21 cellular contexts compared by ENCODE assay signal in the genomic region with DNA sequence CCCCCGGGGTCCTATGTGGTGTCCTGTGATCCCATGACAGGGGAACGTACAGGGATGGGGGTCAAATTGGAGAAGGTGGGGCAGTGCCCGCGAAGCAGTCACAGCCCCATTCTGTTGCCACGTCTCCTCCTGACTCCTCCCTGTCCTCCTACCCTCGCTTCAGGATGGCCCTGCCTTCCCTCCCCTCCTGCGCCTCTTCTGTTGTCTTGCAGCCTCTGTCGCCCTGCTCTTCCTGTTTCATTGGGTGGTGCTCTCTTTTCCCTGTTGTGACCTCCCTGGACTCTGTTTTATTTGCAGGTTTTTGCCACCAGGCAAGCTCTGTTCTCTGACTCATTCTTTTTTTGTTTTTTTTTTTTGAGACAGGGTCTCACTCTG. TPM values are rescaled to one million over a fixed set of nuclear protein-coding genes. Genes with fewer than 3 reads are reported as not detected.
DNase-seq lines count a peak whose midpoint lies in the region; ATAC-seq and TF ChIP-seq lines count a peak whose summit lies in the region.
"Had no signal": no experiment of that assay in that cellular context is flagged by ENCODE, and none has a peak within 500 bp of the region (broad histone marks: within the 10 kb centered on the region; RNA-seq: fewer than 3 reads in every experiment).

No MANE protein-coding gene starts in this region.

- DNase-seq in T-helper 2 cell treated with Interferon-gamma antibody and Interleukin-4, amounts not matched to agents 5 μg/mL and 100 μg/mL, for 36 hours (ENCODE audit: low spot score), result no peak
- DNase-seq in T-helper 2 cell (no peak), WTC11 (ENCODE audit: low spot score) (no peak), left lobe of liver (ENCODE audit: low spot score) (no peak), globus pallidus (ENCODE audit: low spot score) (no peak), OCI-LY7 (ENCODE audit: low spot score) (no peak)
- no peak for DNase-seq in stimulated activated naive B cell treated with anti-CD40 and anti-IgM and Interleukin-4, amounts not matched to agents 10 μg/mL and 1 μg/mL and 100 μg/mL, for 72 hours
- no peak for DNase-seq in CD8-positive, alpha-beta memory T cell
- DNase-seq: AML-193, HCEC 1CT, Karpas-422, NCI-H1694, NCI-H2081, NCI-H2171, NCI-H345, NCI-H524, NCI-H82 had no signal

- ATAC-seq in WTC11 (no peak), left lobe of liver (peak; percentile 39)
- ATAC-seq in stimulated activated naive B cell treated with anti-CD40 and anti-IgM and Interleukin-4, amounts not matched to agents 10 μg/mL and 1 μg/mL and 100 μg/mL, for 72 hours (replicated peaks), result no peak
- ATAC-seq: Right ventricle myocardium inferior had no signal

- no peak overlapping the region for H3K4me3 ChIP-seq in OCI-LY7 (ENCODE audit: low read depth, low read length, poor library complexity, severe bottlenecking)
- H3K4me3 ChIP-seq in CD8-positive, alpha-beta memory T cell (ENCODE audit: low read length), result no peak overlapping the region
- H3K4me3 ChIP-seq: SJSA1 had no signal

- no TSS peak for BruUV-seq in OCI-LY7 (replicated peaks; lab: Mats Ljungman, UMichigan)

- H3K4me1 ChIP-seq in OCI-LY7 (ENCODE audit: insufficient read depth, low read length, poor library complexity, severe bottlenecking), result peaks cover 24% of the 10 kb centered on the region
- no peaks in the 10 kb centered on the region for H3K4me1 ChIP-seq in CD8-positive, alpha-beta memory T cell (ENCODE audit: insufficient read depth, low read length)
- H3K4me1 ChIP-seq: SJSA1 had no signal

- H3K27ac Mint-ChIP-seq in T-helper 2 cell treated with Interferon-gamma antibody and Interleukin-4, amounts not matched to agents 5 μg/mL and 100 μg/mL, for 36 hours, result peak overlapping the region; percentile 20
- peak overlapping the region; percentile 13; the same call in 1 of the 2 replicates for H3K27ac Mint-ChIP-seq in WTC11
- H3K27ac Mint-ChIP-seq in stimulated activated naive B cell treated with anti-CD40 and anti-IgM and Interleukin-4, amounts not matched to agents 10 μg/mL and 1 μg/mL and 100 μg/mL, for 72 hours, result peak overlapping the region; percentile 91
- H3K27ac Mint-ChIP-seq in CD8-positive, alpha-beta memory T cell, result peak overlapping the region in 1 of 8 donors; percentile 7

- no peaks in the 10 kb centered on the region for H3K36me3 Mint-ChIP-seq in T-helper 2 cell treated with Interferon-gamma antibody and Interleukin-4, amounts not matched to agents 5 μg/mL and 100 μg/mL, for 36 hours (ENCODE audit: low read depth)
- no peaks in the 10 kb centered on the region for H3K36me3 Mint-ChIP-seq in WTC11
- H3K36me3 Mint-ChIP-seq in stimulated activated naive B cell treated with anti-CD40 and anti-IgM and Interleukin-4, amounts not matched to agents 10 μg/mL and 1 μg/mL and 100 μg/mL, for 72 hours, result no peaks in the 10 kb centered on the region
- H3K36me3 Mint-ChIP-seq in CD8-positive, alpha-beta memory T cell, result no peaks in the 10 kb centered on the region

- no peaks in the 10 kb centered on the region for H3K27me3 Mint-ChIP-seq in T-helper 2 cell treated with Interferon-gamma antibody and Interleukin-4, amounts not matched to agents 5 μg/mL and 100 μg/mL, for 36 hours (ENCODE audit: low read depth)
- no peaks in the 10 kb centered on the region for H3K27me3 Mint-ChIP-seq in WTC11 (ENCODE audit: low read depth)
- H3K27me3 Mint-ChIP-seq in stimulated activated naive B cell treated with anti-CD40 and anti-IgM and Interleukin-4, amounts not matched to agents 10 μg/mL and 1 μg/mL and 100 μg/mL, for 72 hours, result peaks cover 8 to 15% of the 10 kb centered on the region in 2 donors
- peaks cover 6 to 20% of the 10 kb centered on the region in 2 donors for H3K27me3 Mint-ChIP-seq in CD8-positive, alpha-beta memory T cell

- no peaks in the 10 kb centered on the region for H3K9me3 ChIP-seq in OCI-LY7 (ENCODE audit: low read length)
- no peaks in the 10 kb centered on the region for H3K9me3 ChIP-seq in CD8-positive, alpha-beta memory T cell (ENCODE audit: low read length)
- H3K9me3 ChIP-seq: SJSA1 had no signal

- intact Hi-C loops in OCI-LY7 (cut with micrococcal nuclease; ENCODE audit: unreplicated experiment), result no loop called here

- TF ChIP-seq CTCF in WTC11 (IDR thresholded peaks at IDR 0.05) (no peak), OCI-LY7 (conservative IDR thresholded peaks at IDR 0.05; ENCODE audit: low read length) (no peak)

- POLR2A ChIA-PET in WTC11 (lab: Charles Lee) (interaction anchor here (0.6 kb wide), 1 partner anchor 133 kb away, joined by 3 read pairs; no protein-coding TSS in a partner anchor), OCI-LY7 (lab: Charles Lee) (interaction anchor here (0.7 to 1.2 kb wide), 3 partner anchors 9 to 17 kb away, joined by 3 to 4 read pairs (median 3); no protein-coding TSS in a partner anchor)
- POLR2A ChIA-PET in CD8-positive, alpha-beta memory T cell (lab: Charles Lee), result no interaction called here

- H3K27me3 ChIP-seq in CD8-positive, alpha-beta memory T cell (ENCODE audit: insufficient read depth, low read length, poor library complexity, severe bottlenecking), result no peaks in the 10 kb centered on the region
- H3K27me3 ChIP-seq: SJSA1 had no signal

- H4K20me1 ChIP-seq in OCI-LY7 (ENCODE audit: insufficient read depth, low read length), result no peaks in the 10 kb centered on the region

- H3K9me2 ChIP-seq in OCI-LY7 (ENCODE audit: insufficient read depth, low read length), result no peaks in the 10 kb centered on the region

- H2AFZ ChIP-seq in OCI-LY7 (ENCODE audit: low read length), result no peak overlapping the region

- H3K27ac ChIP-seq in OCI-LY7 (ENCODE audit: low read depth, low read length, poor library complexity, severe bottlenecking), result no peak overlapping the region
- no peak overlapping the region for H3K27ac ChIP-seq in CD8-positive, alpha-beta memory T cell (ENCODE audit: low read depth, low read length)
- H3K27ac ChIP-seq: C4-2B, SJSA1 had no signal

- CTCF ChIA-PET in WTC11 (lab: Charles Lee) (interaction anchor here (0.6 to 3.4 kb wide), 2 partner anchors 11 to 270 kb away, joined by 3 to 44 read pairs; no protein-coding TSS in a partner anchor), OCI-LY7 (lab: Charles Lee; ENCODE audit: unreplicated experiment) (interaction anchor here (1.1 kb wide), 1 partner anchor 10 kb away, joined by 5 read pairs; no protein-coding TSS in a partner anchor)
- CTCF ChIA-PET in CD8-positive, alpha-beta memory T cell (lab: Charles Lee), result interaction anchor here (5.4 kb wide), 1 partner anchor 11 kb away, joined by 43 read pairs; no protein-coding TSS in a partner anchor

- H3K4me3 Mint-ChIP-seq in T-helper 2 cell treated with Interferon-gamma antibody and Interleukin-4, amounts not matched to agents 5 μg/mL and 100 μg/mL, for 36 hours, result no peak overlapping the region
- no peak overlapping the region for H3K4me3 Mint-ChIP-seq in WTC11
- no peak overlapping the region for H3K4me3 Mint-ChIP-seq in stimulated activated naive B cell treated with anti-CD40 and anti-IgM and Interleukin-4, amounts not matched to agents 10 μg/mL and 1 μg/mL and 100 μg/mL, for 72 hours
- H3K4me3 Mint-ChIP-seq in CD8-positive, alpha-beta memory T cell, result no peak overlapping the region

- H3K36me3 ChIP-seq in OCI-LY7 (ENCODE audit: insufficient read depth, low read length), result no peaks in the 10 kb centered on the region
- H3K36me3 ChIP-seq in CD8-positive, alpha-beta memory T cell (ENCODE audit: insufficient read depth, low read length), result no peaks in the 10 kb centered on the region
- H3K36me3 ChIP-seq: SJSA1 had no signal

- H3K4me2 ChIP-seq in OCI-LY7 (ENCODE audit: low read length), result no peak overlapping the region

- H3K4me1 Mint-ChIP-seq in T-helper 2 cell treated with Interferon-gamma antibody and Interleukin-4, amounts not matched to agents 5 μg/mL and 100 μg/mL, for 36 hours (ENCODE audit: low read depth), result no peaks in the 10 kb centered on the region
- H3K4me1 Mint-ChIP-seq in WTC11, result no peaks in the 10 kb centered on the region
- H3K4me1 Mint-ChIP-seq in stimulated activated naive B cell treated with anti-CD40 and anti-IgM and Interleukin-4, amounts not matched to agents 10 μg/mL and 1 μg/mL and 100 μg/mL, for 72 hours, result peaks cover 6 to 14% of the 10 kb centered on the region in 2 donors
- H3K4me1 Mint-ChIP-seq in CD8-positive, alpha-beta memory T cell, result no peaks in the 10 kb centered on the region

- H3K9me3 Mint-ChIP-seq in T-helper 2 cell treated with Interferon-gamma antibody and Interleukin-4, amounts not matched to agents 5 μg/mL and 100 μg/mL, for 36 hours, result no peaks in the 10 kb centered on the region
- H3K9me3 Mint-ChIP-seq in WTC11, result no peaks in the 10 kb centered on the region
- H3K9me3 Mint-ChIP-seq in stimulated activated naive B cell treated with anti-CD40 and anti-IgM and Interleukin-4, amounts not matched to agents 10 μg/mL and 1 μg/mL and 100 μg/mL, for 72 hours, result no peaks in the 10 kb centered on the region
- H3K9me3 Mint-ChIP-seq in CD8-positive, alpha-beta memory T cell, result no peaks in the 10 kb centered on the region

- H3K79me2 ChIP-seq in OCI-LY7 (ENCODE audit: insufficient read depth, low read depth, low read length), result no peaks in the 10 kb centered on the region

TF ChIP-seq in WTC11, 78 proteins besides CTCF, POLR2A, EP300 and RAD21 (continues in another document):
- TF ChIP-seq, protein P1, sequence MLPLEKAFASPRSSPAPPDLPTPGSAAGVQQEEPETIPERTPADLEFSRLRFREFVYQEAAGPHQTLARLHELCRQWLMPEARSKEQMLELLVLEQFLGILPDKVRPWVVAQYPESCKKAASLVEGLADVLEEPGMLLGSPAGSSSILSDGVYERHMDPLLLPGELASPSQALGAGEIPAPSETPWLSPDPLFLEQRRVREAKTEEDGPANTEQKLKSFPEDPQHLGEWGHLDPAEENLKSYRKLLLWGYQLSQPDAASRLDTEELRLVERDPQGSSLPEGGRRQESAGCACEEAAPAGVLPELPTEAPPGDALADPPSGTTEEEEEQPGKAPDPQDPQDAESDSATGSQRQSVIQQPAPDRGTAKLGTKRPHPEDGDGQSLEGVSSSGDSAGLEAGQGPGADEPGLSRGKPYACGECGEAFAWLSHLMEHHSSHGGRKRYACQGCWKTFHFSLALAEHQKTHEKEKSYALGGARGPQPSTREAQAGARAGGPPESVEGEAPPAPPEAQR (CRISPR knock-in tag; IDR thresholded peaks at IDR 0.05), result no peak

RNA-seq across cellular contexts. Expression of a gene that starts 18.7 kb away (rescaled TPM):
- 10.1 to 14.1 TPM (median 10.7 TPM) in 3 replicates for total RNA-seq in WTC11 (2021)
- total RNA-seq in left lobe of liver, result 0.10 TPM
- 0.18 and 0.79 TPM in 2 replicates for total RNA-seq in OCI-LY7 (2014; rRNA removed; shearing (Covaris generic))
- total RNA-seq in OCI-LY7 (2022), result 2.4 and 3.8 TPM in 2 replicates
- under 1 TPM; 0.13 to 0.18 TPM for total RNA-seq in CD8-positive, alpha-beta memory T cell
- polyA plus RNA-seq in CD8-positive, alpha-beta memory T cell, result not detected
- total RNA-seq: MCF 10A, SJSA1 had no signal

RNA-seq across cellular contexts. Expression of a gene that starts 27.8 kb away (rescaled TPM):
- total RNA-seq in WTC11 (2021) (221 to 278 TPM (median 253 TPM) in 3 replicates), left lobe of liver (194 TPM), OCI-LY7 (2022) (82.4 and 101 TPM in 2 replicates)
- 69.7 and 74.1 TPM in 2 replicates for total RNA-seq in OCI-LY7 (2014; rRNA removed; shearing (Covaris generic))
- 100 to 1,000 TPM; 130 to 143 TPM for total RNA-seq in CD8-positive, alpha-beta memory T cell
- polyA plus RNA-seq in CD8-positive, alpha-beta memory T cell, result 74.9 TPM

RNA-seq across cellular contexts. Expression of a gene that starts 51.1 kb away (rescaled TPM):
- total RNA-seq in WTC11 (2021) (49.9 to 53.3 TPM (median 50.3 TPM) in 3 replicates), left lobe of liver (10.7 TPM), OCI-LY7 (2022) (24.6 and 27.4 TPM in 2 replicates)
- total RNA-seq in OCI-LY7 (2014; rRNA removed; shearing (Covaris generic)), result 16.5 and 17.2 TPM in 2 replicates
- total RNA-seq in CD8-positive, alpha-beta memory T cell, result 10 to 100 TPM; 29.8 to 30.5 TPM
- polyA plus RNA-seq in CD8-positive, alpha-beta memory T cell, result 8.8 TPM
